Comparison of ENCODE assay signal across 13 cellular contexts in genomic region chr22:26452236-26453016, GRCh38.
"Had no signal": no experiment of that assay in that cellular context is flagged by ENCODE, and none has a peak within 500 bp of the region (broad histone marks: within the 10 kb centered on the region; RNA-seq: fewer than 3 reads in every experiment).

No MANE protein-coding gene starts in this region.

- H3K4me1 ChIP-seq: adrenal gland, lower lobe of right lung, pancreas, spleen had no signal

- H3K4me3 ChIP-seq: adrenal gland, lower lobe of right lung, pancreas, sigmoid colon, spleen had no signal

- DNase-seq: activated CD4-positive, alpha-beta T cell treated with anti-CD3 and anti-CD28 coated beads, Interleukin-2, amount 50 U/mL, for 4 hours; activated naive CD4-positive, alpha-beta T cell treated with anti-CD3 and anti-CD28 coated beads, Interleukin-2, amount 10 ng/mL, durations not matched to agents 7 days and 5 days; adrenal gland; cortex of kidney; effector CD8-positive, alpha-beta T cell; foreskin fibroblast; immature natural killer cell; lower lobe of right lung; pancreas; sigmoid colon; spleen had no signal

- H3K9me3 Mint-ChIP-seq: activated naive CD4-positive, alpha-beta T cell treated with anti-CD3 and anti-CD28 coated beads, Interleukin-2, amount 10 ng/mL, durations not matched to agents 7 days and 5 days; immature natural killer cell; neural crest cell had no signal

- H3K9me3 ChIP-seq: adrenal gland, lower lobe of right lung, pancreas, sigmoid colon, spleen had no signal

- H3K27ac ChIP-seq: adrenal gland, lower lobe of right lung, pancreas, sigmoid colon, spleen had no signal

- H3K4me1 Mint-ChIP-seq: activated naive CD4-positive, alpha-beta T cell treated with anti-CD3 and anti-CD28 coated beads, Interleukin-2, amount 10 ng/mL, durations not matched to agents 7 days and 5 days; immature natural killer cell; neural crest cell had no signal

- ATAC-seq: activated CD4-positive, CD25-positive, alpha-beta regulatory T cell treated with anti-CD3 and anti-CD28 coated beads, Interleukin-2, amount 50 U/mL, for 24 hours; lower lobe of right lung; pancreas had no signal

- H3K27me3 Mint-ChIP-seq: activated naive CD4-positive, alpha-beta T cell treated with anti-CD3 and anti-CD28 coated beads, Interleukin-2, amount 10 ng/mL, durations not matched to agents 7 days and 5 days had no signal

- H3K4me3 Mint-ChIP-seq: activated naive CD4-positive, alpha-beta T cell treated with anti-CD3 and anti-CD28 coated beads, Interleukin-2, amount 10 ng/mL, durations not matched to agents 7 days and 5 days; immature natural killer cell; neural crest cell had no signal

- H3K27me3 ChIP-seq: adrenal gland, pancreas, sigmoid colon, spleen had no signal

- H3K27ac Mint-ChIP-seq: activated naive CD4-positive, alpha-beta T cell treated with anti-CD3 and anti-CD28 coated beads, Interleukin-2, amount 10 ng/mL, durations not matched to agents 7 days and 5 days had no signal
